Comparison of ENCODE assay signal across 8 cellular contexts in genomic region chrX:104165894-104166734, GRCh38. TPM values are rescaled to one million over a fixed set of nuclear protein-coding genes. Genes with fewer than 3 reads are reported as not detected.
DNase-seq lines count a peak whose midpoint lies in the region; ATAC-seq and TF ChIP-seq lines count a peak whose summit lies in the region.

Gene FAM199X (plus strand): TSS chrX:104166453. CDS start chrX:104166786, 333 bp downstream.

- H3K9me3 ChIP-seq in ovary (no peaks in the 10 kb centered on the region), thymus (ENCODE audit: control insufficient read depth) (no peaks in the 10 kb centered on the region)

- no peaks in the 10 kb centered on the region for H3K36me3 Mint-ChIP-seq in activated naive CD8-positive, alpha-beta T cell
- H3K36me3 Mint-ChIP-seq in glutamatergic neuron (ENCODE audit: unreplicated experiment), result no peaks in the 10 kb centered on the region

- peak; percentile 93 for DNase-seq in GM12865 (ENCODE audit: low read depth)
- DNase-seq in NCI-H1092 treated with DMSO at 0.1 percent for 48 hours (lab: John Stamatoyannopoulos, UW), result peak; percentile 90
- DNase-seq in SKM-1 (lab: John Stamatoyannopoulos, UW; ENCODE audit: unreplicated experiment), result peak; percentile 59
- DNase-seq in glutamatergic neuron, result peak; percentile 87
- DNase-seq in ovary, result peak; percentile 81 to 91 (median 86)

- H3K27ac Mint-ChIP-seq in activated naive CD8-positive, alpha-beta T cell, result peak within 1 kb of the TSS; percentile 84
- peak within 1 kb of the TSS; percentile 38 for H3K27ac Mint-ChIP-seq in glutamatergic neuron (ENCODE audit: unreplicated experiment)

- peak; percentile 65 for TF ChIP-seq POLR2A in ovary (IDR thresholded peaks at IDR 0.05)

- H3K4me1 ChIP-seq in ovary (ENCODE audit: insufficient read depth) (peaks cover 1% of the 10 kb centered on the region), thymus (ENCODE audit: control insufficient read depth, insufficient read depth, low read length) (peaks cover 2% of the 10 kb centered on the region)

- H3K4me3 Mint-ChIP-seq in activated naive CD8-positive, alpha-beta T cell, result peak within 1 kb of the TSS; percentile 89
- H3K4me3 Mint-ChIP-seq in glutamatergic neuron (ENCODE audit: unreplicated experiment), result peak within 1 kb of the TSS; percentile 88

- ATAC-seq in HG02623 (IDR thresholded peaks at IDR 0.05; ENCODE audit: unreplicated experiment), result peak; percentile 97

- TF ChIP-seq CTCF in GM12865 (IDR thresholded peaks at IDR 0.05; ENCODE audit: insufficient read depth, low read depth, low read length, missing control alignments) (peak; percentile 58), glutamatergic neuron (IDR thresholded peaks at IDR 0.05; ENCODE audit: partially characterized antibody, unreplicated experiment) (peak; percentile 80), ovary (IDR thresholded peaks at IDR 0.05) (peak; percentile 55 to 90 (median 81))

- H3K36me3 ChIP-seq in ovary (no peaks in the 10 kb centered on the region), thymus (ENCODE audit: control insufficient read depth, insufficient read depth) (no peaks in the 10 kb centered on the region)

- whole genome bisulfite sequencing in ovary, 3 donors, result 23 to 30% (median 29%) methylated on average over 55 to 71 of the region's 71 CpGs
- WGBS in thymus, result 3% methylated on average over 67 of the region's 71 CpGs

- H3K4me3 ChIP-seq in GM12865 (ENCODE audit: low read depth, low read length) (peak within 1 kb of the TSS; percentile 83), ovary (peak within 1 kb of the TSS; percentile 68), thymus (ENCODE audit: low read length) (peak within 1 kb of the TSS; percentile 68)

- H3K4me1 Mint-ChIP-seq in activated naive CD8-positive, alpha-beta T cell (ENCODE audit: low read depth), result peaks cover 34% of the 10 kb centered on the region
- H3K4me1 Mint-ChIP-seq in glutamatergic neuron (ENCODE audit: low read depth, unreplicated experiment), result peaks cover 6% of the 10 kb centered on the region

- H3K9me3 Mint-ChIP-seq in activated naive CD8-positive, alpha-beta T cell (ENCODE audit: low read depth), result no peaks in the 10 kb centered on the region
- H3K9me3 Mint-ChIP-seq in glutamatergic neuron (ENCODE audit: unreplicated experiment), result peaks cover 2% of the 10 kb centered on the region

- no peaks in the 10 kb centered on the region for H3K27me3 Mint-ChIP-seq in activated naive CD8-positive, alpha-beta T cell
- H3K27me3 Mint-ChIP-seq in glutamatergic neuron (ENCODE audit: unreplicated experiment), result no peaks in the 10 kb centered on the region

- H3K27ac ChIP-seq in ovary (peak within 1 kb of the TSS; percentile 42 to 76), thymus (ENCODE audit: low read depth) (peak within 1 kb of the TSS; percentile 65)

- TF ChIP-seq EP300 in ovary (IDR thresholded peaks at IDR 0.05), result no peak

- no peaks in the 10 kb centered on the region for H3K27me3 ChIP-seq in ovary
- no peaks in the 10 kb centered on the region for H3K27me3 ChIP-seq in thymus (ENCODE audit: control insufficient read depth, insufficient read depth)

- intact Hi-C loops in ovary (cut with DNase I), result no loop called here

RNA-seq across cellular contexts. Expression of gene FAM199X, which starts in this region (rescaled TPM):
- total RNA-seq in glutamatergic neuron (ENCODE audit: unreplicated experiment) (14.9 TPM), ovary (10 to 100 TPM; 17.2 to 25.8 (median 19.1) TPM)
- polyA plus RNA-seq in ovary (10 to 100 TPM in 1 of 2 donors, 1 to 10 TPM in 1; 9.0 to 14.5 TPM), thymus (14.4 TPM)

Comparison
In these comparisons a context has a peak if more than half of its experiments do, and no peak if none do; other contexts are left out.
1. Peak in every context shown above with its lines: DNase-seq, ATAC-seq, H3K4me3 ChIP-seq and H3K27ac ChIP-seq.